ENCODE assay signal across 9 cellular contexts in genomic region chr12:59320112-59320511, GRCh38.
"Had no signal": no experiment of that assay in that cellular context is flagged by ENCODE, and none has a peak within 500 bp of the region (broad histone marks: within the 10 kb centered on the region; RNA-seq: fewer than 3 reads in every experiment).

No MANE protein-coding gene starts in this region.

- ATAC-seq: HepG2, K562 had no signal

- H3K4me3 ChIP-seq: K562 had no signal

- H3K27ac Mint-ChIP-seq: IgD-negative memory B cell had no signal

- H3K9ac ChIP-seq: KMS-11 had no signal

- H3K4me2 ChIP-seq: KMS-11 had no signal

- H3K27me3 Mint-ChIP-seq: IgD-negative memory B cell had no signal

- H3K4me3 Mint-ChIP-seq: IgD-negative memory B cell had no signal

- H3K4me1 Mint-ChIP-seq: IgD-negative memory B cell had no signal

- H3K27ac ChIP-seq: HL-60, KMS-11 had no signal

- FAIRE-seq: HepG2, HTR-8/SVneo, K562 had no signal

- DNase-seq: IMR-90, KBM-7, KG1 had no signal
